1 cellular context compared by ENCODE assay signal in the genomic region with DNA sequence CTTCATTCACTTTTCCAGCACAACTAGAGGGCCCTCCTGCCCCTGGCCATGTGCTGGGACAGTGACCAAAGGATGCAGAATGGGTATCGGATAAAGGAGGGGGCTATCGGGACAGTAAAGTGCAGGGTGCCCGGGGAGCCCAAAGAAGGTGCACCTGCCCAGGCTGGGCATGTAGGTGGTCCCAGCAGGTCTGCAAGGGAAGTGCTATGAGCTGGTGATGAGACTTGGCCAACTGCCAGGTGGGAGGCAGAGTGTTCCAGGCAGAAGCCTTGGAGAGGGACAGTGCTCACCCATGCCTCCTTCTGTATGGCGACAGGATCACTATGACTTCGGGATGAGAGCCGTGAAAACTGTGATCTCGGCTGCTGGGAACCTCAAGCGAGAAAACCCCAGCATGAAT.
TF ChIP-seq lines count a peak whose summit lies in the region.

No MANE protein-coding gene starts in this region.

TF ChIP-seq in H1, 55 proteins besides CTCF, POLR2A, EP300 and RAD21:
- no peak for TF ChIP-seq KDM5A (IDR thresholded peaks at IDR 0.05; ENCODE audit: low read length)
- TF ChIP-seq USF2 (IDR thresholded peaks at IDR 0.05; ENCODE audit: low read length) = no peak
- no peak for TF ChIP-seq TCF12 (IDR thresholded peaks at IDR 0.05; ENCODE audit: low read depth, low read length)
- no peak for TF ChIP-seq ZNF274 (IDR thresholded peaks at IDR 0.05; ENCODE audit: borderline replicate concordance, extremely low read depth, low read length)
- no peak for TF ChIP-seq CREB1 (IDR thresholded peaks at IDR 0.05)
- TF ChIP-seq SIRT6 (IDR thresholded peaks at IDR 0.05; ENCODE audit: low read length) = no peak
- TF ChIP-seq RBBP5 (IDR thresholded peaks at IDR 0.05; ENCODE audit: borderline replicate concordance, low read depth, low read length) = no peak
- TF ChIP-seq SIX5 (IDR thresholded peaks at IDR 0.05; ENCODE audit: low read depth, low read length) = no peak
- TF ChIP-seq BRCA1 (IDR thresholded peaks at IDR 0.05; ENCODE audit: low read depth, low read length) = no peak
TF ChIP-seq in H1: peak in this region for 0.
